In genomic region chr15:89670985-89671560, GRCh38 we compare ENCODE assay signal across 22 cellular contexts. TPM values are rescaled to one million over a fixed set of nuclear protein-coding genes. Genes with fewer than 3 reads are reported as not detected.
"Had no signal": no experiment of that assay in that cellular context is flagged by ENCODE, and none has a peak within 500 bp of the region (broad histone marks: within the 10 kb centered on the region; RNA-seq: fewer than 3 reads in every experiment).

No MANE protein-coding gene starts in this region.

- H3K27ac Mint-ChIP-seq: effector memory CD8-positive, alpha-beta T cell; naive thymus-derived CD4-positive, alpha-beta T cell; nephron progenitor cell had no signal

- H3K9me3 Mint-ChIP-seq: effector memory CD8-positive, alpha-beta T cell; naive thymus-derived CD4-positive, alpha-beta T cell; nephron progenitor cell had no signal

- H3K4me3 Mint-ChIP-seq: effector memory CD8-positive, alpha-beta T cell; naive thymus-derived CD4-positive, alpha-beta T cell; nephron progenitor cell had no signal

- H3K4me1 ChIP-seq: psoas muscle, upper lobe of right lung had no signal

- H3K36me3 ChIP-seq: esophagus muscularis mucosa, gastroesophageal sphincter, suprapubic skin, tibial nerve, upper lobe of right lung, vagina had no signal

- DNase-seq: effector memory CD8-positive, alpha-beta T cell; glutamatergic neuron; hippocampal formation; mesendoderm; naive thymus-derived CD4-positive, alpha-beta T cell; nephron progenitor cell; psoas muscle; retina; stimulated activated CD4-positive, alpha-beta T cell treated with anti-CD3 and anti-CD28 coated beads, Interleukin-2, amount 100 ng/mL, for 24 hours; stimulated activated CD4-positive, alpha-beta T cell treated with anti-CD3 and anti-CD28 coated beads, Interleukin-4, amount 100 ng/mL, for 4 hours; stimulated activated naive CD4-positive, alpha-beta T cell; upper lobe of right lung had no signal

- H3K27ac ChIP-seq: epithelial cell of prostate, psoas muscle, suprapubic skin, upper lobe of right lung, vagina had no signal

- H3K4me3 ChIP-seq: esophagus muscularis mucosa, gastroesophageal sphincter, psoas muscle, suprapubic skin, tibial nerve, upper lobe of right lung, vagina had no signal

- H3K27me3 ChIP-seq: esophagus muscularis mucosa, gastroesophageal sphincter, suprapubic skin, tibial nerve, upper lobe of right lung, vagina had no signal

- ATAC-seq: effector memory CD8-positive, alpha-beta T cell; gastroesophageal sphincter; naive thymus-derived CD4-positive, alpha-beta T cell; psoas muscle; upper lobe of right lung had no signal

- H3K9me3 ChIP-seq: esophagus muscularis mucosa, gastroesophageal sphincter, psoas muscle, suprapubic skin, tibial nerve, upper lobe of right lung, vagina had no signal

RNA-seq across cellular contexts. Expression of gene KIF7, which starts 15.8 kb away (rescaled TPM):
- polyA plus RNA-seq: naive thymus-derived CD4-positive, alpha-beta T cell had no signal

RNA-seq across cellular contexts. Expression of gene WDR93, which starts 19.5 kb away (rescaled TPM):
- total RNA-seq: fibroblast of villous mesenchyme, lung microvascular endothelial cell, psoas muscle, sciatic nerve, skeletal muscle tissue, upper lobe of right lung, vagina had no signal
- polyA plus RNA-seq: naive thymus-derived CD4-positive, alpha-beta T cell had no signal
